In the genomic region with DNA sequence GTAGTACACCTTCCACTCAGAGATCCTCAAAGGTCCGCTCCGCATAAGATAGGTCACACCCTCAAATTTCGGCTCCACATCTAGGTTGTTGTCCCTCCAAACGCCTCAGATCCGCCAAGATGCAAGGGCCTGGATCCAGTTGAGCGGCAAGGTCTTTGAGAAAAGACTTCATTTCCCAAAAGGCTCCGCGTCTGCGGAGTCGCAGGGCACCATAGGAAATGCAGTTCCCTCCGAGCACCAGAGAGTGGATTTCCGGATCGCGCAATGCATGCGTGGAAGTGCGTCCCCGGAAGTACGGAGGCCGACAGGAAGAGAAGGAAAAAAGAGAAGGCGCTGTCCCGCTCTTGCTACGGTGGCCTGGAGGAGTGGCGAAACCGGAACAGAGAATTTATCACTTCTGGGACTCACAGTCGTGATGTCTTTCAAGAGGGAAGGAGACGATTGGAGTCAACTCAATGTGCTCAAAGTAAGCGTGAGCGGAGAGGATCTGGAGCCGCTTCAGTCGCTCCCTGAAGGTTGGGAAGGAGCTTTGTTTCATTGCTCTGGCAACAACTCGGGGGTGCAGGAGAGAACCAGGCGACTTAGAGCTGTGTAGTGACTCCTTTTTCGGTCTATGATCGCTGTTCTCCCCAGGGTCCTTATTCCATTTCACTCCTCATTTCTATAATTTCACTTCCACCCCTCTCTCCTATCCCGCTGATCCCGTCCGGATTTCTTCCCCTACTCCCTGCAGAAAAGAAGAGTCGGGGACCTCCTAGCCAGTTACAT, we compare ENCODE assay signal across 8 cellular contexts. TPM values are rescaled to one million over a fixed set of nuclear protein-coding genes. Genes with fewer than 3 reads are reported as not detected.
DNase-seq lines count a peak whose midpoint lies in the region; FAIRE-seq and TF ChIP-seq lines count a peak whose summit lies in the region.

A gene with protein sequence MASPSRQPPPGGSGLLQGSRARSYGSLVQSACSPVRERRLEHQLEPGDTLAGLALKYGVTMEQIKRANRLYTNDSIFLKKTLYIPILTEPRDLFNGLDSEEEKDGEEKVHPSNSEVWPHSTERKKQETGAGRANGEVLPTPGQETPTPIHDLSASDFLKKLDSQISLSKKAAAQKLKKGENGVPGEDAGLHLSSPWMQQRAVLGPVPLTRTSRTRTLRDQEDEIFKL (minus strand): TSS at position 165 of the 768 bp plus-strand sequence. CDS start 644 bp downstream, outside the sequence.
A gene with protein sequence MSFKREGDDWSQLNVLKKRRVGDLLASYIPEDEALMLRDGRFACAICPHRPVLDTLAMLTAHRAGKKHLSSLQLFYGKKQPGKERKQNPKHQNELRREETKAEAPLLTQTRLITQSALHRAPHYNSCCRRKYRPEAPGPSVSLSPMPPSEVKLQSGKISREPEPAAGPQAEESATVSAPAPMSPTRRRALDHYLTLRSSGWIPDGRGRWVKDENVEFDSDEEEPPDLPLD (plus strand): TSS at position 407 of the 768 bp plus-strand sequence. CDS start 9 bp downstream, at position 416.

- peak within 1 kb of the TSS; percentile 51 for H3K4me3 ChIP-seq in SJSA1
- H3K4me3 ChIP-seq in neuron (ENCODE audit: low read length), result peak within 1 kb of the TSS; percentile 74

- H2AFZ ChIP-seq in neuron (ENCODE audit: low read depth, low read length), result peak within 1 kb of the TSS; percentile 53

- intact Hi-C loops in activated naive CD4-positive, alpha-beta T cell treated with anti-CD3 and anti-CD28 coated beads for 36 hours (cut with micrococcal nuclease), result loop anchor here (1.0 kb wide), 4 partner anchors 10 to 116 kb away; a partner anchor contains a TSS

- peak within 1 kb of the TSS; percentile 92 for H3K4me3 Mint-ChIP-seq in activated naive CD4-positive, alpha-beta T cell treated with anti-CD3 and anti-CD28 coated beads for 36 hours

- H3K4me1 ChIP-seq in SJSA1 (replicated peaks), result peaks cover 19% of the 10 kb centered on the region
- H3K4me1 ChIP-seq in neuron (ENCODE audit: insufficient read depth, low read length), result peaks cover 17% of the 10 kb centered on the region

- H3K9me3 ChIP-seq in SJSA1 (replicated peaks) (no peaks in the 10 kb centered on the region), neuron (ENCODE audit: low read length) (no peaks in the 10 kb centered on the region)

- H3K27ac Mint-ChIP-seq in activated naive CD4-positive, alpha-beta T cell treated with anti-CD3 and anti-CD28 coated beads for 36 hours, result peak within 1 kb of the TSS; percentile 90

- no peaks in the 10 kb centered on the region for H3K27me3 Mint-ChIP-seq in activated naive CD4-positive, alpha-beta T cell treated with anti-CD3 and anti-CD28 coated beads for 36 hours (ENCODE audit: low read depth)

- DNase-seq in GM03348 (ENCODE audit: low spot score), result peak; percentile 95
- peak; percentile 98 for DNase-seq in HEK293T (ENCODE audit: extremely low spot score)
- DNase-seq in MV-4-11 (lab: John Stamatoyannopoulos, UW), result peak; percentile 99
- DNase-seq in SJSA1 (ENCODE audit: low read depth in 1 of 2, low spot score in 2 of 2), result peak; percentile 97 to 98
- peak; percentile 99 for DNase-seq in activated naive CD4-positive, alpha-beta T cell treated with anti-CD3 and anti-CD28 coated beads for 36 hours
- peak; percentile 86 to 92 for DNase-seq in frontal cortex (ENCODE audit: low spot score in 2 of 2)
- DNase-seq in stromal cell of bone marrow (ENCODE audit: low read depth), result peak; percentile 99

- H3K9me3 Mint-ChIP-seq in activated naive CD4-positive, alpha-beta T cell treated with anti-CD3 and anti-CD28 coated beads for 36 hours, result no peaks in the 10 kb centered on the region

- peak within 1 kb of the TSS; percentile 36 for H3K27ac ChIP-seq in SJSA1

- POLR2A ChIA-PET in HEK293T (lab: Yijun Ruan, JAX), result interaction anchor here (0.7 to 2.2 kb wide), 11 partner anchors 8 to 116 kb away, joined by 3 to 17 read pairs (median 4); a partner anchor contains a TSS

- H3K36me3 Mint-ChIP-seq in activated naive CD4-positive, alpha-beta T cell treated with anti-CD3 and anti-CD28 coated beads for 36 hours (ENCODE audit: low read depth), result peaks cover 26% of the 10 kb centered on the region

- H3K27me3 ChIP-seq in SJSA1 (replicated peaks) (no peaks in the 10 kb centered on the region), neuron (ENCODE audit: insufficient read depth, low read length) (no peaks in the 10 kb centered on the region)

- FAIRE-seq in frontal cortex (lab: Jason Lieb, UNC), result no peak

- CTCF ChIA-PET in HEK293T (lab: Yijun Ruan, JAX), result interaction anchor here (1.0 to 2.0 kb wide), 3 partner anchors 10 to 66 kb away, joined by 3 to 8 read pairs (median 3); a partner anchor contains a TSS
- CTCF ChIA-PET in activated naive CD4-positive, alpha-beta T cell treated with anti-CD3 and anti-CD28 coated beads for 36 hours (lab: Charles Lee), result interaction anchor here (0.6 to 1.9 kb wide), 4 partner anchors 9 to 66 kb away, joined by 4 to 7 read pairs (median 4); a partner anchor contains a TSS

- H3K36me3 ChIP-seq in SJSA1, result peaks cover 53% of the 10 kb centered on the region
- peaks cover 29% of the 10 kb centered on the region for H3K36me3 ChIP-seq in neuron (ENCODE audit: insufficient read depth, low read length)

- H3K4me1 Mint-ChIP-seq in activated naive CD4-positive, alpha-beta T cell treated with anti-CD3 and anti-CD28 coated beads for 36 hours (ENCODE audit: low read depth), result peaks cover 51% of the 10 kb centered on the region

TF ChIP-seq in HEK293T, 16 proteins besides CTCF, POLR2A, EP300 and RAD21:
- TF ChIP-seq TARDBP (IDR thresholded peaks at IDR 0.05), result 0 out of 2 replicates have a peak, but pooled peaks have one; percentile 63
- TF ChIP-seq, protein P1, sequence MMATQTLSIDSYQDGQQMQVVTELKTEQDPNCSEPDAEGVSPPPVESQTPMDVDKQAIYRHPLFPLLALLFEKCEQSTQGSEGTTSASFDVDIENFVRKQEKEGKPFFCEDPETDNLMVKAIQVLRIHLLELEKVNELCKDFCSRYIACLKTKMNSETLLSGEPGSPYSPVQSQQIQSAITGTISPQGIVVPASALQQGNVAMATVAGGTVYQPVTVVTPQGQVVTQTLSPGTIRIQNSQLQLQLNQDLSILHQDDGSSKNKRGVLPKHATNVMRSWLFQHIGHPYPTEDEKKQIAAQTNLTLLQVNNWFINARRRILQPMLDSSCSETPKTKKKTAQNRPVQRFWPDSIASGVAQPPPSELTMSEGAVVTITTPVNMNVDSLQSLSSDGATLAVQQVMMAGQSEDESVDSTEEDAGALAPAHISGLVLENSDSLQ (IDR thresholded peaks at IDR 0.05), result peak; percentile 26; the same call in 1 of the 2 replicates
- TF ChIP-seq FOXA1 (IDR thresholded peaks at IDR 0.05), result no peak
- peak; percentile 90 for TF ChIP-seq ZNF384 (IDR thresholded peaks at IDR 0.05)
- TF ChIP-seq SUZ12 (IDR thresholded peaks at IDR 0.05), result peak; percentile 94
- peak; percentile 54; the same call in 1 of the 2 replicates for TF ChIP-seq FOXK2 (IDR thresholded peaks at IDR 0.05)
- TF ChIP-seq NFRKB (IDR thresholded peaks at IDR 0.05), result no peak
- TF ChIP-seq ELF4 (IDR thresholded peaks at IDR 0.05), result peak; percentile 99
- peak; percentile 65; the same call in 1 of the 2 replicates for TF ChIP-seq L3MBTL2 (conservative IDR thresholded peaks at IDR 0.05)
- no peak for TF ChIP-seq SP1 (IDR thresholded peaks at IDR 0.05)
- no peak for TF ChIP-seq LEF1 (IDR thresholded peaks at IDR 0.05; ENCODE audit: borderline replicate concordance)
- TF ChIP-seq ARNT (IDR thresholded peaks at IDR 0.05), result no peak
- TF ChIP-seq FOXM1 (IDR thresholded peaks at IDR 0.05; ENCODE audit: borderline replicate concordance), result no peak
- TF ChIP-seq HDGF (IDR thresholded peaks at IDR 0.05; ENCODE audit: borderline replicate concordance), result no peak
- no peak for TF ChIP-seq CTBP1 (IDR thresholded peaks at IDR 0.05; ENCODE audit: borderline replicate concordance)

RNA-seq across cellular contexts. Expression of the first gene that starts in this region (rescaled TPM):
- 15.8 and 18.3 TPM in 2 replicates for total RNA-seq in SJSA1 (2014; rRNA removed; shearing (Covaris generic))
- total RNA-seq in activated naive CD4-positive, alpha-beta T cell treated with anti-CD3 and anti-CD28 coated beads for 36 hours, result 1 to 10 TPM; 4.5 to 4.8 TPM
- total RNA-seq in frontal cortex, result 24.1 TPM

RNA-seq across cellular contexts. Expression of the second gene that starts in this region (rescaled TPM):
- total RNA-seq in SJSA1 (2014; rRNA removed; shearing (Covaris generic)), result 52.9 and 62.9 TPM in 2 replicates
- 10 to 100 TPM; 60.5 to 64.2 TPM for total RNA-seq in activated naive CD4-positive, alpha-beta T cell treated with anti-CD3 and anti-CD28 coated beads for 36 hours
- total RNA-seq in frontal cortex, result 27.3 TPM

Comparison
In these comparisons a context has a peak if more than half of its experiments do, and no peak if none do; other contexts are left out.
1. Peak in every context shown above with its lines: DNase-seq, H3K4me3 ChIP-seq and H3K27ac ChIP-seq.